Comparison of ENCODE assay signal across 1 cellular context in genomic region chr12:90964616-90965015, GRCh38.
TF ChIP-seq lines count a peak whose summit lies in the region.

No MANE protein-coding gene starts in this region.

TF ChIP-seq in GM23338, 12 proteins besides CTCF, POLR2A, EP300 and RAD21 (continued from another document):
- TF ChIP-seq ZNF462 (CRISPR knock-in tag; IDR thresholded peaks at IDR 0.05) (no peak), NANOG (IDR thresholded peaks at IDR 0.05; ENCODE audit: borderline replicate concordance) (no peak), EZH2phosphoT487 (IDR thresholded peaks at IDR 0.05; ENCODE audit: unreplicated experiment) (no peak), POLR2AphosphoS5 (IDR thresholded peaks at IDR 0.05; ENCODE audit: low read depth) (no peak), STAT1 (IDR thresholded peaks at IDR 0.05; ENCODE audit: unreplicated experiment) (no peak), JUNB (IDR thresholded peaks at IDR 0.05; ENCODE audit: unreplicated experiment) (no peak), ETS1 (IDR thresholded peaks at IDR 0.05) (no peak), CREB1 (CRISPR knock-in tag; IDR thresholded peaks at IDR 0.05; ENCODE audit: low read depth) (no peak)
- TF ChIP-seq, protein P1, sequence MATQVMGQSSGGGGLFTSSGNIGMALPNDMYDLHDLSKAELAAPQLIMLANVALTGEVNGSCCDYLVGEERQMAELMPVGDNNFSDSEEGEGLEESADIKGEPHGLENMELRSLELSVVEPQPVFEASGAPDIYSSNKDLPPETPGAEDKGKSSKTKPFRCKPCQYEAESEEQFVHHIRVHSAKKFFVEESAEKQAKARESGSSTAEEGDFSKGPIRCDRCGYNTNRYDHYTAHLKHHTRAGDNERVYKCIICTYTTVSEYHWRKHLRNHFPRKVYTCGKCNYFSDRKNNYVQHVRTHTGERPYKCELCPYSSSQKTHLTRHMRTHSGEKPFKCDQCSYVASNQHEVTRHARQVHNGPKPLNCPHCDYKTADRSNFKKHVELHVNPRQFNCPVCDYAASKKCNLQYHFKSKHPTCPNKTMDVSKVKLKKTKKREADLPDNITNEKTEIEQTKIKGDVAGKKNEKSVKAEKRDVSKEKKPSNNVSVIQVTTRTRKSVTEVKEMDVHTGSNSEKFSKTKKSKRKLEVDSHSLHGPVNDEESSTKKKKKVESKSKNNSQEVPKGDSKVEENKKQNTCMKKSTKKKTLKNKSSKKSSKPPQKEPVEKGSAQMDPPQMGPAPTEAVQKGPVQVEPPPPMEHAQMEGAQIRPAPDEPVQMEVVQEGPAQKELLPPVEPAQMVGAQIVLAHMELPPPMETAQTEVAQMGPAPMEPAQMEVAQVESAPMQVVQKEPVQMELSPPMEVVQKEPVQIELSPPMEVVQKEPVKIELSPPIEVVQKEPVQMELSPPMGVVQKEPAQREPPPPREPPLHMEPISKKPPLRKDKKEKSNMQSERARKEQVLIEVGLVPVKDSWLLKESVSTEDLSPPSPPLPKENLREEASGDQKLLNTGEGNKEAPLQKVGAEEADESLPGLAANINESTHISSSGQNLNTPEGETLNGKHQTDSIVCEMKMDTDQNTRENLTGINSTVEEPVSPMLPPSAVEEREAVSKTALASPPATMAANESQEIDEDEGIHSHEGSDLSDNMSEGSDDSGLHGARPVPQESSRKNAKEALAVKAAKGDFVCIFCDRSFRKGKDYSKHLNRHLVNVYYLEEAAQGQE (IDR thresholded peaks at IDR 0.05; ENCODE audit: unreplicated experiment), result no peak
